In genomic region chr14:65349100-65349499, GRCh38 we compare ENCODE assay signal across 1 cellular context.
A peak's percentile ranks its signal among the peaks of the same experiment; 100 is the strongest.
TF ChIP-seq lines count a peak whose summit lies in the region.

No MANE protein-coding gene starts in this region.

TF ChIP-seq in K562, 482 proteins besides CTCF, POLR2A, EP300 and RAD21 (continued from another document):
- TF ChIP-seq ELK3 (CRISPR knock-in tag; IDR thresholded peaks at IDR 0.05) (no peak), ZNF586 (CRISPR knock-in tag; conservative IDR thresholded peaks at IDR 0.05) (no peak), TEAD4 (IDR thresholded peaks at IDR 0.05; ENCODE audit: low read length) (0 out of 2 replicates have a peak, but pooled peaks have one; percentile 16), TEAD4 (CRISPR knock-in tag; IDR thresholded peaks at IDR 0.05; ENCODE audit: borderline replicate concordance) (no peak), ARID1B (IDR thresholded peaks at IDR 0.05) (peak; percentile 82), SREBF2 (CRISPR knock-in tag; IDR thresholded peaks at IDR 0.05) (no peak), MED1 (CRISPR knock-in tag; IDR thresholded peaks at IDR 0.05; ENCODE audit: borderline replicate concordance) (no peak), ETV1 (tag; conservative IDR thresholded peaks at IDR 0.05; ENCODE audit: low read depth) (no peak), CEBPB (tag; IDR thresholded peaks at IDR 0.05) (peak; percentile 98), SNIP1 (IDR thresholded peaks at IDR 0.05; ENCODE audit: low read depth) (no peak), JUND (IDR thresholded peaks at IDR 0.05; ENCODE audit: borderline replicate concordance, low read depth, low read length) (peak; percentile 43; the same call in 1 of the 2 replicates), JUND (tag; IDR thresholded peaks at IDR 0.05; ENCODE audit: borderline replicate concordance, low read depth, low read length) (peak; percentile 70; the same call in 1 of the 3 replicates), FOSL1 (tag; conservative IDR thresholded peaks at IDR 0.05) (peak; percentile 37; the same call in 1 of the 2 replicates), ZSCAN29 (IDR thresholded peaks at IDR 0.05) (no peak), TCF3 (CRISPR knock-in tag; IDR thresholded peaks at IDR 0.05) (peak; percentile 69), ZNF583 (CRISPR knock-in tag; IDR thresholded peaks at IDR 0.05) (0 out of 2 replicates have a peak, but pooled peaks have one; percentile 13), SOX6 (IDR thresholded peaks at IDR 0.05) (peak; percentile 46; the same call in 1 of the 2 replicates), ZNF395 (CRISPR knock-in tag; IDR thresholded peaks at IDR 0.05) (0 out of 2 replicates have a peak, but pooled peaks have one; percentile 26), CHD1 (IDR thresholded peaks at IDR 0.05; ENCODE audit: low read length) (no peak), ATF1 (CRISPR knock-in tag; IDR thresholded peaks at IDR 0.05) (no peak), ATF1 (tag; IDR thresholded peaks at IDR 0.05) (peak; percentile 11; the same call in 1 of the 2 replicates), ZNF830 (CRISPR knock-in tag; IDR thresholded peaks at IDR 0.05) (no peak), KLF13 (tag; IDR thresholded peaks at IDR 0.05; ENCODE audit: borderline replicate concordance, low read depth) (no peak), KAT2B (IDR thresholded peaks at IDR 0.05; ENCODE audit: low read depth, low read length) (no peak)
- TF ChIP-seq, protein P1, sequence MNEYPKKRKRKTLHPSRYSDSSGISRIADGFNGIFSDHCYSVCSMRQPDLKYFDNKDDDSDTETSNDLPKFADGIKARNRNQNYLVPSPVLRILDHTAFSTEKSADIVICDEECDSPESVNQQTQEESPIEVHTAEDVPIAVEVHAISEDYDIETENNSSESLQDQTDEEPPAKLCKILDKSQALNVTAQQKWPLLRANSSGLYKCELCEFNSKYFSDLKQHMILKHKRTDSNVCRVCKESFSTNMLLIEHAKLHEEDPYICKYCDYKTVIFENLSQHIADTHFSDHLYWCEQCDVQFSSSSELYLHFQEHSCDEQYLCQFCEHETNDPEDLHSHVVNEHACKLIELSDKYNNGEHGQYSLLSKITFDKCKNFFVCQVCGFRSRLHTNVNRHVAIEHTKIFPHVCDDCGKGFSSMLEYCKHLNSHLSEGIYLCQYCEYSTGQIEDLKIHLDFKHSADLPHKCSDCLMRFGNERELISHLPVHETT (CRISPR knock-in tag; conservative IDR thresholded peaks at IDR 0.05 in 1 of 2, IDR thresholded peaks at IDR 0.05 in 1 of 2), result 0 out of 4 replicates have a peak, but pooled peaks of 1 of the 2 experiments have one; percentile 12
